8 cellular contexts compared by ENCODE assay signal in genomic region chr1:75785320-75785963, GRCh38. TPM values are rescaled to one million over a fixed set of nuclear protein-coding genes. Genes with fewer than 3 reads are reported as not detected.
DNase-seq lines count a peak whose midpoint lies in the region; ATAC-seq and TF ChIP-seq lines count a peak whose summit lies in the region.

No MANE protein-coding gene starts in this region.

- no peaks in the 10 kb centered on the region for H3K9me3 Mint-ChIP-seq in activated CD4-positive, alpha-beta T cell treated with anti-CD3 and anti-CD28 coated beads for 36 hours (ENCODE audit: low read depth)
- no peaks in the 10 kb centered on the region for H3K9me3 Mint-ChIP-seq in activated CD8-positive, alpha-beta T cell treated with anti-CD3 and anti-CD28 coated beads, Interleukin-2, amount 10 ng/mL, durations not matched to agents 7 days and 5 days (ENCODE audit: insufficient read depth)

- H3K27me3 ChIP-seq in iPS DF 6.9 (ENCODE audit: control insufficient read depth, insufficient read depth, low read length), result no peaks in the 10 kb centered on the region
- no peaks in the 10 kb centered on the region for H3K27me3 ChIP-seq in stomach

- no peak for DNase-seq in activated CD4-positive, alpha-beta T cell treated with anti-CD3 and anti-CD28 coated beads for 36 hours
- DNase-seq in activated CD4-positive, alpha-beta T cell treated with anti-CD3 and anti-CD28 coated beads for 4 hours, result no peak
- DNase-seq in activated CD8-positive, alpha-beta T cell treated with anti-CD3 and anti-CD28 coated beads, Interleukin-2, amount 10 ng/mL, durations not matched to agents 7 days and 5 days, result no peak
- DNase-seq in iPS DF 6.9 (ENCODE audit: low read depth, low spot score) (no peak), stomach (no peak), glomerular visceral epithelial cell (ENCODE audit: extremely low spot score) (no peak)
- no peak for DNase-seq in activated CD4-positive, CD25-positive, alpha-beta regulatory T cell (lab: John Stamatoyannopoulos, UW)

- H3K27me3 Mint-ChIP-seq in activated CD4-positive, alpha-beta T cell treated with anti-CD3 and anti-CD28 coated beads for 36 hours, result peaks cover 2% of the 10 kb centered on the region
- H3K27me3 Mint-ChIP-seq in activated CD8-positive, alpha-beta T cell treated with anti-CD3 and anti-CD28 coated beads, Interleukin-2, amount 10 ng/mL, durations not matched to agents 7 days and 5 days (ENCODE audit: low read depth), result peaks cover 6% of the 10 kb centered on the region

- ATAC-seq in activated CD4-positive, alpha-beta T cell treated with anti-CD3 and anti-CD28 coated beads for 36 hours, result peak; percentile 3
- peak; percentile 14 for ATAC-seq in HG03045 (IDR thresholded peaks at IDR 0.05; ENCODE audit: unreplicated experiment)
- peak; percentile 13 for ATAC-seq in activated CD8-positive, alpha-beta T cell treated with anti-CD3 and anti-CD28 coated beads, Interleukin-2, amount 10 ng/mL, durations not matched to agents 7 days and 5 days

- H3K27ac ChIP-seq in iPS DF 6.9 (ENCODE audit: low read length), result no peak overlapping the region
- peak overlapping the region; percentile 45 to 93 (median 87) for H3K27ac ChIP-seq in stomach

- no peaks in the 10 kb centered on the region for H3K9me3 ChIP-seq in iPS DF 6.9 (ENCODE audit: control insufficient read depth, insufficient read depth, low read length)
- no peaks in the 10 kb centered on the region for H3K9me3 ChIP-seq in stomach

- H3K36me3 Mint-ChIP-seq in activated CD4-positive, alpha-beta T cell treated with anti-CD3 and anti-CD28 coated beads for 36 hours (ENCODE audit: low read depth), result peaks cover 43% of the 10 kb centered on the region
- peaks cover 44% of the 10 kb centered on the region for H3K36me3 Mint-ChIP-seq in activated CD8-positive, alpha-beta T cell treated with anti-CD3 and anti-CD28 coated beads, Interleukin-2, amount 10 ng/mL, durations not matched to agents 7 days and 5 days (ENCODE audit: low read depth)

- intact Hi-C loops in activated CD4-positive, alpha-beta T cell treated with anti-CD3 and anti-CD28 coated beads for 36 hours (cut with DNase I, micrococcal nuclease), result loop anchor here in 1 of 2 experiments (5.0 to 10.0 kb wide), 5 partner anchors 287 to 1992 kb away; partner anchors contain the start of genes CRYZ, MIGA1, ST6GALNAC3 and TYW3
- intact Hi-C loops in stomach (cut with DNase I; ENCODE audit: low total_unique reads), result loop anchor here (10.0 kb wide), 1 partner anchor 61 kb away; the partner anchor contains the start of gene ACADM

- H3K4me3 Mint-ChIP-seq in activated CD4-positive, alpha-beta T cell treated with anti-CD3 and anti-CD28 coated beads for 36 hours, result peak overlapping the region; percentile 100
- peak overlapping the region; percentile 99 for H3K4me3 Mint-ChIP-seq in activated CD8-positive, alpha-beta T cell treated with anti-CD3 and anti-CD28 coated beads, Interleukin-2, amount 10 ng/mL, durations not matched to agents 7 days and 5 days

- H3K4me1 ChIP-seq in iPS DF 6.9 (ENCODE audit: control insufficient read depth, insufficient read depth, low read length) (peaks cover 2% of the 10 kb centered on the region; the same call in 1 of the 2 replicates), stomach (peaks cover 32 to 47% (median 35%) of the 10 kb centered on the region in 4 donors)

- POLR2A ChIA-PET in activated CD4-positive, alpha-beta T cell treated with anti-CD3 and anti-CD28 coated beads for 36 hours (lab: Charles Lee), result interaction anchor here (1.0 to 1.7 kb wide), 3 partner anchors 10 to 62 kb away, joined by 3 to 10 read pairs (median 9); partner anchors contain the start of gene MSH4
- POLR2A ChIA-PET in activated CD8-positive, alpha-beta T cell treated with anti-CD3 and anti-CD28 coated beads, Interleukin-2, amount 10 ng/mL, durations not matched to agents 7 days and 5 days (lab: Charles Lee), result interaction anchor here (0.6 to 2.2 kb wide), 7 partner anchors 10 to 1966 kb away, joined by 3 to 21 read pairs (median 3); partner anchors contain the start of gene MSH4

- no peak for TF ChIP-seq CTCF in stomach (IDR thresholded peaks at IDR 0.05)

- H3K36me3 ChIP-seq in iPS DF 6.9 (ENCODE audit: control insufficient read depth, insufficient read depth, low read length) (peaks cover 2% of the 10 kb centered on the region; the same call in 1 of the 2 replicates), stomach (peaks cover 0 to 17% (median 11%) of the 10 kb centered on the region in 4 donors)

- no peak for TF ChIP-seq EP300 in stomach (IDR thresholded peaks at IDR 0.05)

- no peak for TF ChIP-seq POLR2A in stomach (IDR thresholded peaks at IDR 0.05)

- WGBS in iPS DF 6.9 (ENCODE audit: insufficient coverage, insufficient read length), result no CpG with 5 or more reads among the region's 8 CpGs
- 10 to 13% (median 12%) methylated on average over 8 of the region's 8 CpGs for whole genome bisulfite sequencing in stomach, 5 donors

- H3K4me1 Mint-ChIP-seq in activated CD4-positive, alpha-beta T cell treated with anti-CD3 and anti-CD28 coated beads for 36 hours, result peaks cover 22% of the 10 kb centered on the region
- peaks cover 38% of the 10 kb centered on the region for H3K4me1 Mint-ChIP-seq in activated CD8-positive, alpha-beta T cell treated with anti-CD3 and anti-CD28 coated beads, Interleukin-2, amount 10 ng/mL, durations not matched to agents 7 days and 5 days (ENCODE audit: low read depth)

- peak overlapping the region; percentile 79 for H3K27ac Mint-ChIP-seq in activated CD4-positive, alpha-beta T cell treated with anti-CD3 and anti-CD28 coated beads for 36 hours
- peak overlapping the region; percentile 98 for H3K27ac Mint-ChIP-seq in activated CD8-positive, alpha-beta T cell treated with anti-CD3 and anti-CD28 coated beads, Interleukin-2, amount 10 ng/mL, durations not matched to agents 7 days and 5 days

- H3K4me3 ChIP-seq in iPS DF 6.9 (ENCODE audit: low read length), result peak overlapping the region; percentile 80; the same call in 1 of the 2 replicates
- peak overlapping the region; percentile 57 to 69 (median 63) for H3K4me3 ChIP-seq in stomach

- CTCF ChIA-PET in activated CD4-positive, alpha-beta T cell treated with anti-CD3 and anti-CD28 coated beads for 36 hours (lab: Charles Lee), result interaction anchor here (0.7 to 1.0 kb wide), 3 partner anchors 64 to 985 kb away, joined by 3 read pairs; no protein-coding TSS in a partner anchor
- CTCF ChIA-PET in activated CD8-positive, alpha-beta T cell treated with anti-CD3 and anti-CD28 coated beads, Interleukin-2, amount 10 ng/mL, durations not matched to agents 7 days and 5 days (lab: Charles Lee), result interaction anchor here (1.3 kb wide), 1 partner anchor 15 kb away, joined by 3 read pairs; no protein-coding TSS in a partner anchor

RNA-seq across cellular contexts. Expression of gene RABGGTB, which starts 0.6 kb away (rescaled TPM):
- total RNA-seq in activated CD4-positive, alpha-beta T cell treated with anti-CD3 and anti-CD28 coated beads for 36 hours, result 100 to 1,000 TPM; 121 to 190 TPM
- total RNA-seq in activated CD8-positive, alpha-beta T cell treated with anti-CD3 and anti-CD28 coated beads, Interleukin-2, amount 10 ng/mL, durations not matched to agents 7 days and 5 days, result 10 to 100 TPM; 91.7 to 97.2 TPM
- total RNA-seq in stomach, result 100 to 1,000 TPM in 1 of 5 donors, 10 to 100 TPM in 4; 38.8 to 156 (median 57.2) TPM
- 10 to 100 TPM; 37.4 to 70.3 (median 60.4) TPM for polyA plus RNA-seq in stomach

RNA-seq across cellular contexts. Expression of gene MSH4, which starts 11.2 kb away (rescaled TPM):
- total RNA-seq in activated CD4-positive, alpha-beta T cell treated with anti-CD3 and anti-CD28 coated beads for 36 hours, result under 1 TPM; 0.21 to 0.39 TPM
- under 1 TPM; 0.21 to 0.34 TPM for total RNA-seq in activated CD8-positive, alpha-beta T cell treated with anti-CD3 and anti-CD28 coated beads, Interleukin-2, amount 10 ng/mL, durations not matched to agents 7 days and 5 days
- total RNA-seq in stomach, result under 1 TPM in 2 of 5 donors, not detected in 3; 0.14 to 0.18 TPM
- under 1 TPM in 1 of 3 donors, not detected in 2; 0.30 TPM for polyA plus RNA-seq in stomach
